22 cellular contexts compared by ENCODE assay signal in the genomic region with DNA sequence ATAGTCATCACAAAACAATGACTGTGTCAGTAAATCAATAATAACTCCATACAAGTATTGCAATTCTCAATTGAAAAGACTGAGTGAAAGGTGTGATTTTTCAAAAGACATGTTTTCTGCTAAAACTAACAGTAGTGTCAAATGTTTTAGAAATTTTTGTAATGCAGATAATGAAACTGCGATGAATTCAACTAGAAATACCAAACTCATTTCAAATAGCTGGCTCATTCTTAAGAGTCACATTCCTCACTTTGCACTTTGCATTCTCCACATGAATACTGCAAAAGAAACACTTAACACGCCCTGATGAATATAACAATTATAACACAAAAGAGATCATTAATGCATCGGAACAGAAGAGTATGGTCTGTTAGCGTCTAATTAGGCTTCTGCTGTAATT. TPM values are rescaled to one million over a fixed set of nuclear protein-coding genes. Genes with fewer than 3 reads are reported as not detected.
DNase-seq lines count a peak whose midpoint lies in the region; ATAC-seq, FAIRE-seq and TF ChIP-seq lines count a peak whose summit lies in the region.
"Had no signal": no experiment of that assay in that cellular context is flagged by ENCODE, and none has a peak within 500 bp of the region (broad histone marks: within the 10 kb centered on the region; RNA-seq: fewer than 3 reads in every experiment).

No MANE protein-coding gene starts in this region.

- intact Hi-C loops in sciatic nerve (cut with DNase I) = no loop called here

- H3K27ac ChIP-seq in neural progenitor cell = no peak overlapping the region
- H3K27ac ChIP-seq in gastroesophageal sphincter = no peak overlapping the region
- H3K27ac ChIP-seq: A549; BLaER1 treated with 17β-estradiol and CSF1 and Interleukin-3, amounts not matched to agents 10 nM and 100 nM; KMS-11 had no signal

- no peaks in the 10 kb centered on the region for H3K9me3 ChIP-seq in neural progenitor cell (ENCODE audit: low read depth)
- H3K9me3 ChIP-seq in gastroesophageal sphincter = no peaks in the 10 kb centered on the region
- H3K9me3 ChIP-seq: A549; BLaER1 treated with 17β-estradiol and CSF1 and Interleukin-3, amounts not matched to agents 10 nM and 100 nM; SK-N-SH had no signal

- TF ChIP-seq POLR2A in gastroesophageal sphincter (IDR thresholded peaks at IDR 0.05) = no peak

- H3K9me3 Mint-ChIP-seq in neural progenitor cell = no peaks in the 10 kb centered on the region
- H3K9me3 Mint-ChIP-seq: CD8-positive, alpha-beta T cell had no signal

- TF ChIP-seq CTCF in choroid plexus epithelial cell (conservative IDR thresholded peaks at IDR 0.05; ENCODE audit: low read depth, low read length) (no peak), neural progenitor cell (IDR thresholded peaks at IDR 0.05) (no peak), gastroesophageal sphincter (IDR thresholded peaks at IDR 0.05) (no peak)

- no peaks in the 10 kb centered on the region for H3K79me2 ChIP-seq in neural progenitor cell (ENCODE audit: low read depth)

- peak; percentile 14 for FAIRE-seq in A204.1 (lab: Jason Lieb, UNC)
- FAIRE-seq: A549, D721Med, GM12891, GM18507 had no signal

- H3K36me3 Mint-ChIP-seq in neural progenitor cell = no peaks in the 10 kb centered on the region
- H3K36me3 Mint-ChIP-seq: CD8-positive, alpha-beta T cell had no signal

- no peaks in the 10 kb centered on the region for H4K20me1 ChIP-seq in neural progenitor cell (ENCODE audit: low read depth)
- H4K20me1 ChIP-seq: BLaER1 treated with 17β-estradiol and CSF1 and Interleukin-3, amounts not matched to agents 10 nM and 100 nM had no signal

- H3K9ac ChIP-seq in neural progenitor cell = no peak overlapping the region
- H3K9ac ChIP-seq: BLaER1 treated with 17β-estradiol and CSF1 and Interleukin-3, amounts not matched to agents 10 nM and 100 nM; KMS-11; SK-N-SH had no signal

- H3K4me3 Mint-ChIP-seq in neural progenitor cell = no peak overlapping the region
- H3K4me3 Mint-ChIP-seq: CD8-positive, alpha-beta T cell had no signal

- H3K36me3 ChIP-seq in neural progenitor cell = no peaks in the 10 kb centered on the region
- no peaks in the 10 kb centered on the region for H3K36me3 ChIP-seq in gastroesophageal sphincter
- H3K36me3 ChIP-seq: BLaER1 treated with 17β-estradiol and CSF1 and Interleukin-3, amounts not matched to agents 10 nM and 100 nM had no signal

- peak overlapping the region; percentile 20 for H3K4me2 ChIP-seq in neural progenitor cell
- H3K4me2 ChIP-seq: A549; BLaER1 treated with 17β-estradiol and CSF1 and Interleukin-3, amounts not matched to agents 10 nM and 100 nM; KMS-11; SK-N-SH had no signal

- no peaks in the 10 kb centered on the region for H3F3A ChIP-seq in neural progenitor cell (ENCODE audit: low read depth)

- H3K27me3 Mint-ChIP-seq in neural progenitor cell (ENCODE audit: insufficient read depth, low read depth) = no peaks in the 10 kb centered on the region

- no peak overlapping the region for H2AFZ ChIP-seq in neural progenitor cell (replicated peaks)

- DNase-seq in choroid plexus epithelial cell (ENCODE audit: low read depth) (peak; percentile 14), neural progenitor cell (ENCODE audit: low spot score) (peak; percentile 36), sciatic nerve (ENCODE audit: low spot score) (no peak)
- DNase-seq in stimulated activated CD4-positive, alpha-beta T cell treated with anti-CD3 and anti-CD28 coated beads, Interleukin-2, amount 100 ng/mL, for 24 hours = no peak
- DNase-seq: CD8-positive, alpha-beta T cell; MV-4-11; NCI-H1436 treated with DMSO at 0.1 percent for 48 hours; NCI-H2029; NCI-H82; RPMI8226; SHP77 treated with DMSO at 0.1 percent for 48 hours; SK-N-SH had no signal

- H3K27me3 ChIP-seq in neural progenitor cell (no peaks in the 10 kb centered on the region), gastroesophageal sphincter (no peaks in the 10 kb centered on the region)
- H3K27me3 ChIP-seq: BLaER1 treated with 17β-estradiol and CSF1 and Interleukin-3, amounts not matched to agents 10 nM and 100 nM had no signal

- no peak for TF ChIP-seq RAD21 in Ishikawa (IDR thresholded peaks at IDR 0.05; ENCODE audit: low read depth)

- H3K4me3 ChIP-seq in choroid plexus epithelial cell (ENCODE audit: low read depth, low read length) = no peak overlapping the region
- no peak overlapping the region for H3K4me3 ChIP-seq in neural progenitor cell
- H3K4me3 ChIP-seq in gastroesophageal sphincter = no peak overlapping the region
- H3K4me3 ChIP-seq: A549; BLaER1 treated with 17β-estradiol and CSF1 and Interleukin-3, amounts not matched to agents 10 nM and 100 nM had no signal

- H3K4me1 ChIP-seq in neural progenitor cell = peaks cover 11% of the 10 kb centered on the region
- no peaks in the 10 kb centered on the region for H3K4me1 ChIP-seq in gastroesophageal sphincter
- H3K4me1 ChIP-seq: A549; BLaER1 treated with 17β-estradiol and CSF1 and Interleukin-3, amounts not matched to agents 10 nM and 100 nM had no signal

- ATAC-seq in GM18520 (IDR thresholded peaks at IDR 0.05; ENCODE audit: unreplicated experiment) = no peak
- ATAC-seq in gastroesophageal sphincter = no peak
- no peak for ATAC-seq in sciatic nerve
- ATAC-seq: A549; CD8-positive, alpha-beta T cell had no signal

- WGBS in gastroesophageal sphincter (ENCODE audit: low coverage in 1 of 2), 2 donors = 62 to 63% methylated on average over 3 to 4 of the region's 4 CpGs

- no peak for TF ChIP-seq EP300 in Ishikawa (IDR thresholded peaks at IDR 0.05; ENCODE audit: borderline replicate concordance)
- no peak for TF ChIP-seq EP300 in gastroesophageal sphincter (IDR thresholded peaks at IDR 0.05)

- peaks cover 4% of the 10 kb centered on the region for H3K4me1 Mint-ChIP-seq in neural progenitor cell

- no peak overlapping the region for H3K27ac Mint-ChIP-seq in neural progenitor cell
- H3K27ac Mint-ChIP-seq: CD8-positive, alpha-beta T cell had no signal

TF ChIP-seq in Ishikawa, 13 proteins besides CTCF, POLR2A, EP300 and RAD21:
- TF ChIP-seq TEAD4 (IDR thresholded peaks at IDR 0.05) = peak; percentile 31
- TF ChIP-seq CEBPB (IDR thresholded peaks at IDR 0.05) = no peak
- TF ChIP-seq, protein P1, sequence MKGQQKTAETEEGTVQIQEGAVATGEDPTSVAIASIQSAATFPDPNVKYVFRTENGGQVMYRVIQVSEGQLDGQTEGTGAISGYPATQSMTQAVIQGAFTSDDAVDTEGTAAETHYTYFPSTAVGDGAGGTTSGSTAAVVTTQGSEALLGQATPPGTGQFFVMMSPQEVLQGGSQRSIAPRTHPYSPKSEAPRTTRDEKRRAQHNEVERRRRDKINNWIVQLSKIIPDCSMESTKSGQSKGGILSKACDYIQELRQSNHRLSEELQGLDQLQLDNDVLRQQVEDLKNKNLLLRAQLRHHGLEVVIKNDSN (IDR thresholded peaks at IDR 0.05) = no peak

RNA-seq across cellular contexts. Expression of gene TSPAN12, which starts 15.4 kb away (rescaled TPM):
- total RNA-seq in neural progenitor cell (ENCODE audit: low replicate concordance) (17.3 and 26.7 TPM in 2 replicates), gastroesophageal sphincter (10 to 100 TPM in 1 of 4 donors, 1 to 10 TPM in 3; 4.4 to 25.3 (median 6.9) TPM), sciatic nerve (7.6 TPM)
- total RNA-seq: CD8-positive, alpha-beta T cell had no signal

Comparison
In these comparisons a context has a peak if more than half of its experiments do, and no peak if none do; other contexts are left out.
1. DNase-seq: peak in choroid plexus epithelial cell (single experiment) and neural progenitor cell (single experiment); none in sciatic nerve (single experiment) and stimulated activated CD4-positive, alpha-beta T cell treated with anti-CD3 and anti-CD28 coated beads, Interleukin-2, amount 100 ng/mL, for 24 hours (0 of 2).